8 cellular contexts compared by ENCODE assay signal in genomic region chr17:58666858-58667267, GRCh38. TPM values are rescaled to one million over a fixed set of nuclear protein-coding genes. Genes with fewer than 3 reads are reported as not detected.
DNase-seq lines count a peak whose midpoint lies in the region; ATAC-seq and TF ChIP-seq lines count a peak whose summit lies in the region.

No MANE protein-coding gene starts in this region.

- no peak for TF ChIP-seq CTCF in epithelial cell of esophagus (IDR thresholded peaks at IDR 0.05; ENCODE audit: insufficient read depth, low read depth, low read length, missing control alignments)
- no peak for TF ChIP-seq CTCF in nephron progenitor cell (IDR thresholded peaks at IDR 0.05)

- H3K27ac Mint-ChIP-seq in activated CD4-positive, alpha-beta T cell treated with anti-CD3 and anti-CD28 coated beads, Interleukin-2, amount 10 ng/mL, durations not matched to agents 24 days and 14 days, result no peak overlapping the region
- peak overlapping the region; percentile 49 for H3K27ac Mint-ChIP-seq in nephron progenitor cell

- no peaks in the 10 kb centered on the region for H3K9me3 Mint-ChIP-seq in activated CD4-positive, alpha-beta T cell treated with anti-CD3 and anti-CD28 coated beads, Interleukin-2, amount 10 ng/mL, durations not matched to agents 24 days and 14 days
- no peaks in the 10 kb centered on the region for H3K9me3 Mint-ChIP-seq in nephron progenitor cell

- ATAC-seq in GM21423 (IDR thresholded peaks at IDR 0.05; ENCODE audit: unreplicated experiment) (no peak), HG03342 (IDR thresholded peaks at IDR 0.05; ENCODE audit: unreplicated experiment) (no peak)

- intact Hi-C loops in activated CD4-positive, alpha-beta T cell treated with anti-CD3 and anti-CD28 coated beads, Interleukin-2, amount 10 ng/mL, durations not matched to agents 24 days and 14 days (cut with micrococcal nuclease), result no loop called here

- DNase-seq in NCI-H1436 (lab: John Stamatoyannopoulos, UW) (peak; percentile 80), epithelial cell of esophagus (ENCODE audit: low read depth) (peak; percentile 80), nephron progenitor cell (no peak), DMS 273 treated with DMSO at 0.1 percent for 48 hours (lab: John Stamatoyannopoulos, UW) (no peak), NCI-H524 (lab: John Stamatoyannopoulos, UW) (no peak)
- peak; percentile 73 for DNase-seq in activated CD4-positive, alpha-beta T cell treated with anti-CD3 and anti-CD28 coated beads, Interleukin-2, amount 10 ng/mL, durations not matched to agents 24 days and 14 days

- H3K36me3 Mint-ChIP-seq in activated CD4-positive, alpha-beta T cell treated with anti-CD3 and anti-CD28 coated beads, Interleukin-2, amount 10 ng/mL, durations not matched to agents 24 days and 14 days (ENCODE audit: low read depth), result no peaks in the 10 kb centered on the region
- no peaks in the 10 kb centered on the region for H3K36me3 Mint-ChIP-seq in nephron progenitor cell (ENCODE audit: low read depth)

- H3K27me3 Mint-ChIP-seq in activated CD4-positive, alpha-beta T cell treated with anti-CD3 and anti-CD28 coated beads, Interleukin-2, amount 10 ng/mL, durations not matched to agents 24 days and 14 days, result peaks cover 23% of the 10 kb centered on the region
- H3K27me3 Mint-ChIP-seq in nephron progenitor cell (ENCODE audit: low read depth, poor library complexity), result peaks cover 2% of the 10 kb centered on the region

- peaks cover 6% of the 10 kb centered on the region for H3K4me1 Mint-ChIP-seq in activated CD4-positive, alpha-beta T cell treated with anti-CD3 and anti-CD28 coated beads, Interleukin-2, amount 10 ng/mL, durations not matched to agents 24 days and 14 days
- H3K4me1 Mint-ChIP-seq in nephron progenitor cell, result peaks cover 32% of the 10 kb centered on the region

- peak overlapping the region; percentile 37 for H3K4me3 ChIP-seq in epithelial cell of esophagus (ENCODE audit: low read length)

- H3K4me3 Mint-ChIP-seq in activated CD4-positive, alpha-beta T cell treated with anti-CD3 and anti-CD28 coated beads, Interleukin-2, amount 10 ng/mL, durations not matched to agents 24 days and 14 days, result peak overlapping the region; percentile 4
- no peak overlapping the region for H3K4me3 Mint-ChIP-seq in nephron progenitor cell

RNA-seq across cellular contexts. Expression of gene TEX14, which starts 25.0 kb away (rescaled TPM):
- 0.07 TPM in 2 replicates for total RNA-seq in activated CD4-positive, alpha-beta T cell treated with anti-CD3 and anti-CD28 coated beads, Interleukin-2, amount 10 ng/mL, durations not matched to agents 24 days and 14 days

RNA-seq across cellular contexts. Expression of gene RAD51C, which starts 25.5 kb away (rescaled TPM):
- total RNA-seq in activated CD4-positive, alpha-beta T cell treated with anti-CD3 and anti-CD28 coated beads, Interleukin-2, amount 10 ng/mL, durations not matched to agents 24 days and 14 days, result 73.7 and 78.8 TPM in 2 replicates

Comparison
In these comparisons a context has a peak if more than half of its experiments do, and no peak if none do; other contexts are left out.
1. DNase-seq: peak in NCI-H1436 (single experiment), activated CD4-positive, alpha-beta T cell treated with anti-CD3 and anti-CD28 coated beads, Interleukin-2, amount 10 ng/mL, durations not matched to agents 24 days and 14 days (single experiment) and epithelial cell of esophagus (single experiment); none in nephron progenitor cell (single experiment), DMS 273 treated with DMSO at 0.1 percent for 48 hours (single experiment) and NCI-H524 (0 of 2).